ENCODE assay signal across 1 cellular context in genomic region chr7:2661096-2661449, GRCh38.
TF ChIP-seq lines count a peak whose summit lies in the region.

No MANE protein-coding gene starts in this region.

TF ChIP-seq in HepG2, 621 proteins besides CTCF, POLR2A, EP300 and RAD21 (continues in another document):
- 0 out of 2 replicates have a peak, but pooled peaks have one; percentile 14 for TF ChIP-seq IKZF5 (CRISPR knock-in tag; IDR thresholded peaks at IDR 0.05)
- TF ChIP-seq ZNF713 (CRISPR knock-in tag; IDR thresholded peaks at IDR 0.05) = no peak
- no peak for TF ChIP-seq SKIL (CRISPR knock-in tag; IDR thresholded peaks at IDR 0.05; ENCODE audit: borderline replicate concordance)
- TF ChIP-seq ZBED4 (CRISPR knock-in tag; IDR thresholded peaks at IDR 0.05; ENCODE audit: borderline replicate concordance) = no peak
- TF ChIP-seq SCMH1 (CRISPR knock-in tag; IDR thresholded peaks at IDR 0.05; ENCODE audit: borderline replicate concordance) = no peak
- no peak for TF ChIP-seq HCFC1 (IDR thresholded peaks at IDR 0.05; ENCODE audit: low read depth, low read length)
- TF ChIP-seq SETDB1 (CRISPR knock-in tag; IDR thresholded peaks at IDR 0.05; ENCODE audit: borderline replicate concordance) = no peak
- TF ChIP-seq PAXIP1 (CRISPR knock-in tag; conservative IDR thresholded peaks at IDR 0.05) = no peak
- peak; percentile 21; the same call in 1 of the 2 replicates for TF ChIP-seq ZFY (CRISPR knock-in tag; IDR thresholded peaks at IDR 0.05)
- TF ChIP-seq TBL1XR1 (IDR thresholded peaks at IDR 0.05; ENCODE audit: borderline replicate concordance, low read length, partially characterized antibody) = no peak
- peak; percentile 23 for TF ChIP-seq HNRNPLL (IDR thresholded peaks at IDR 0.05; ENCODE audit: low read depth, low read length, poor library complexity, severe bottlenecking)
- peak; percentile 65 for TF ChIP-seq AGO2 (optimal IDR thresholded peaks at IDR 0.05; ENCODE audit: low read depth, low read length)
- no peak for TF ChIP-seq ZBTB26 (CRISPR knock-in tag; IDR thresholded peaks at IDR 0.05; ENCODE audit: borderline replicate concordance)
- TF ChIP-seq ZNF12 (CRISPR knock-in tag; IDR thresholded peaks at IDR 0.05) = no peak
- no peak for TF ChIP-seq ZXDC (CRISPR knock-in tag; IDR thresholded peaks at IDR 0.05)
- TF ChIP-seq AGO1 (IDR thresholded peaks at IDR 0.05; ENCODE audit: low read depth, low read length, poor library complexity, severe bottlenecking) = peak; percentile 18
- TF ChIP-seq ZNF329 (CRISPR knock-in tag; IDR thresholded peaks at IDR 0.05; ENCODE audit: low read depth) = no peak
- TF ChIP-seq ZFP41 (CRISPR knock-in tag; IDR thresholded peaks at IDR 0.05; ENCODE audit: borderline replicate concordance) = no peak
- TF ChIP-seq CSRNP1 (CRISPR knock-in tag; IDR thresholded peaks at IDR 0.05) = no peak
- TF ChIP-seq MTF2 (CRISPR knock-in tag; IDR thresholded peaks at IDR 0.05; ENCODE audit: borderline replicate concordance) = no peak
- TF ChIP-seq USF2 (IDR thresholded peaks at IDR 0.05; ENCODE audit: low read depth, low read length) = no peak
- TF ChIP-seq USF2 (CRISPR knock-in tag; IDR thresholded peaks at IDR 0.05; ENCODE audit: borderline replicate concordance) = no peak
- no peak for TF ChIP-seq MYPOP (CRISPR knock-in tag; IDR thresholded peaks at IDR 0.05)
- no peak for TF ChIP-seq NR2F1 (CRISPR knock-in tag; IDR thresholded peaks at IDR 0.05)
- no peak for TF ChIP-seq ZNF839 (CRISPR knock-in tag; IDR thresholded peaks at IDR 0.05; ENCODE audit: borderline replicate concordance)
- TF ChIP-seq ZNF414 (CRISPR knock-in tag; IDR thresholded peaks at IDR 0.05) = no peak
- no peak for TF ChIP-seq HES4 (CRISPR knock-in tag; IDR thresholded peaks at IDR 0.05; ENCODE audit: borderline replicate concordance)
- TF ChIP-seq ZNF281 (CRISPR knock-in tag; IDR thresholded peaks at IDR 0.05; ENCODE audit: borderline replicate concordance) = no peak
- no peak for TF ChIP-seq ARNTL (CRISPR knock-in tag; IDR thresholded peaks at IDR 0.05)
- 0 out of 2 replicates have a peak, but pooled peaks have one; percentile 11 for TF ChIP-seq HNRNPL (IDR thresholded peaks at IDR 0.05; ENCODE audit: low read depth, low read length)
- no peak for TF ChIP-seq ATF1 (CRISPR knock-in tag; IDR thresholded peaks at IDR 0.05)
